Comparison of ENCODE assay signal across 18 cellular contexts in genomic region chr1:170114916-170115315, GRCh38. TPM values are rescaled to one million over a fixed set of nuclear protein-coding genes. Genes with fewer than 3 reads are reported as not detected.
DNase-seq lines count a peak whose midpoint lies in the region; ATAC-seq and TF ChIP-seq lines count a peak whose summit lies in the region.
"Had no signal": no experiment of that assay in that cellular context is flagged by ENCODE, and none has a peak within 500 bp of the region (broad histone marks: within the 10 kb centered on the region; RNA-seq: fewer than 3 reads in every experiment).

No MANE protein-coding gene starts in this region.

- ATAC-seq in HG02970 (IDR thresholded peaks at IDR 0.05; ENCODE audit: low FRiP score, unreplicated experiment), result no peak
- no peak for ATAC-seq in GM18505 (IDR thresholded peaks at IDR 0.05; ENCODE audit: unreplicated experiment)

- H3K27me3 Mint-ChIP-seq in glutamatergic neuron (ENCODE audit: unreplicated experiment), result peaks cover 4% of the 10 kb centered on the region
- H3K27me3 Mint-ChIP-seq: activated naive CD4-positive, alpha-beta T cell treated with anti-CD3 and anti-CD28 coated beads, Interleukin-2, amount 10 ng/mL, durations not matched to agents 7 days and 5 days; dendritic cell treated with granulocyte-macrophage colony-stimulating factor and Interleukin-4, amounts not matched to agents 40 ng/mL and 50 ng/mL, for 4 days; progenitor cell of endocrine pancreas had no signal

- TF ChIP-seq CTCF in GM12865 (IDR thresholded peaks at IDR 0.05; ENCODE audit: insufficient read depth, low read depth, low read length, missing control alignments), result no peak
- TF ChIP-seq CTCF in cardiac fibroblast (IDR thresholded peaks at IDR 0.05; ENCODE audit: low read depth, low read length), result no peak
- TF ChIP-seq CTCF in glutamatergic neuron (IDR thresholded peaks at IDR 0.05; ENCODE audit: partially characterized antibody, unreplicated experiment), result no peak

- peaks cover 5% of the 10 kb centered on the region for H3K36me3 Mint-ChIP-seq in glutamatergic neuron (ENCODE audit: unreplicated experiment)
- H3K36me3 Mint-ChIP-seq: activated naive CD4-positive, alpha-beta T cell treated with anti-CD3 and anti-CD28 coated beads, Interleukin-2, amount 10 ng/mL, durations not matched to agents 7 days and 5 days had no signal

- H3K4me1 Mint-ChIP-seq in glutamatergic neuron (ENCODE audit: low read depth, unreplicated experiment), result no peaks in the 10 kb centered on the region
- H3K4me1 Mint-ChIP-seq: activated naive CD4-positive, alpha-beta T cell treated with anti-CD3 and anti-CD28 coated beads, Interleukin-2, amount 10 ng/mL, durations not matched to agents 7 days and 5 days had no signal

- H3K4me3 Mint-ChIP-seq in glutamatergic neuron (ENCODE audit: unreplicated experiment), result no peak overlapping the region
- H3K4me3 Mint-ChIP-seq: activated naive CD4-positive, alpha-beta T cell treated with anti-CD3 and anti-CD28 coated beads, Interleukin-2, amount 10 ng/mL, durations not matched to agents 7 days and 5 days; dendritic cell treated with granulocyte-macrophage colony-stimulating factor and Interleukin-4, amounts not matched to agents 40 ng/mL and 50 ng/mL, for 4 days had no signal

- no peak for TF ChIP-seq POLR2A in GM18505 (IDR thresholded peaks at IDR 0.05; ENCODE audit: borderline replicate concordance, extremely low read depth, insufficient read depth, insufficient read length)

- H3K4me3 ChIP-seq in GM12865 (ENCODE audit: low read depth, low read length) (no peak overlapping the region), cardiac fibroblast (replicated peaks in 1 of 2; ENCODE audit: low read depth in 2 of 2, low read length in 2 of 2) (no peak overlapping the region)
- H3K4me3 ChIP-seq: lung had no signal

- peaks cover 5% of the 10 kb centered on the region for H3K9me3 Mint-ChIP-seq in glutamatergic neuron (ENCODE audit: unreplicated experiment)

- no peak overlapping the region for H3K27ac Mint-ChIP-seq in glutamatergic neuron (ENCODE audit: unreplicated experiment)
- H3K27ac Mint-ChIP-seq: activated naive CD4-positive, alpha-beta T cell treated with anti-CD3 and anti-CD28 coated beads, Interleukin-2, amount 10 ng/mL, durations not matched to agents 7 days and 5 days; dendritic cell treated with granulocyte-macrophage colony-stimulating factor and Interleukin-4, amounts not matched to agents 40 ng/mL and 50 ng/mL, for 4 days; progenitor cell of endocrine pancreas had no signal

- DNase-seq in GM12865 (ENCODE audit: low read depth), result peak; percentile 5
- DNase-seq in NCI-H460 (ENCODE audit: extremely low read depth, low read depth), result peak; percentile 15
- peak; percentile 51 to 66 for DNase-seq in cardiac fibroblast (ENCODE audit: low read depth in 2 of 2)
- peak; percentile 69 for DNase-seq in myocyte (ENCODE audit: low read depth)
- no peak for DNase-seq in glutamatergic neuron
- no peak for DNase-seq in DMS114 treated with DMSO at 0.1 percent for 48 hours (lab: John Stamatoyannopoulos, UW; ENCODE audit: unreplicated experiment)
- DNase-seq: activated CD4-positive, alpha-beta T cell treated with anti-CD3 and anti-CD28 coated beads for 48 hours; activated naive CD4-positive, alpha-beta T cell treated with anti-CD3 and anti-CD28 coated beads, Interleukin-2, amount 10 ng/mL, durations not matched to agents 7 days and 5 days; NCI-H1105; NCI-H69; stimulated activated CD4-positive, alpha-beta T cell treated with anti-CD3 and anti-CD28 coated beads, Interleukin-4, amount 100 ng/mL, for 24 hours had no signal

RNA-seq across cellular contexts. Expression of gene NTMT2, which starts 30.8 kb away (rescaled TPM):
- 0.15 TPM in 1 of 2 replicates, not detected in the other for total RNA-seq in NCI-H460 (2014; rRNA removed; shearing (Covaris generic))
- not detected in 2 replicates for polyA plus RNA-seq in NCI-H460 (2014; cell fraction: nucleus; rRNA removed)
- not detected in 2 replicates for total RNA-seq in myocyte
- 0.15 TPM for polyA plus RNA-seq in myocyte (2012)
- not detected for total RNA-seq in glutamatergic neuron (ENCODE audit: unreplicated experiment)
- total RNA-seq: glomerular endothelial cell, lung, progenitor cell of endocrine pancreas, subcutaneous adipose tissue had no signal
- polyA plus RNA-seq: lung had no signal

RNA-seq across cellular contexts. Expression of gene KIFAP3, which starts 40.4 kb away (rescaled TPM):
- total RNA-seq in NCI-H460 (2014; rRNA removed; shearing (Covaris generic)), result 22.9 and 25.1 TPM in 2 replicates
- polyA plus RNA-seq in NCI-H460 (2014; cell fraction: nucleus; rRNA removed), result 8.9 and 13.3 TPM in 2 replicates
- total RNA-seq in myocyte, result 26.5 and 34.2 TPM in 2 replicates
- polyA plus RNA-seq in myocyte (2012), result 20.5 TPM
- total RNA-seq in glutamatergic neuron (ENCODE audit: unreplicated experiment), result 61.6 TPM

Comparison
In these comparisons a context has a peak if more than half of its experiments do, and no peak if none do; other contexts are left out.
1. DNase-seq: peak in GM12865 (single experiment), NCI-H460 (single experiment), cardiac fibroblast (2 of 2) and myocyte (single experiment); none in glutamatergic neuron (single experiment) and DMS114 treated with DMSO at 0.1 percent for 48 hours (single experiment).